In genomic region chr19:38977445-38978314, GRCh38 we compare ENCODE assay signal across 2 cellular contexts.
TF ChIP-seq lines count a peak whose summit lies in the region.

No MANE protein-coding gene starts in this region.

TF ChIP-seq in A549, 52 proteins besides CTCF, POLR2A, EP300 and RAD21:
- no peak for TF ChIP-seq ELK1 (IDR thresholded peaks at IDR 0.05; ENCODE audit: low read depth, low read length)
- TF ChIP-seq HDAC2 (IDR thresholded peaks at IDR 0.05), result no peak
- TF ChIP-seq RNF2 (IDR thresholded peaks at IDR 0.05; ENCODE audit: borderline replicate concordance, low read depth), result no peak
- no peak for TF ChIP-seq JUN (IDR thresholded peaks at IDR 0.05)
- no peak for TF ChIP-seq HOXB5 (CRISPR knock-in tag; IDR thresholded peaks at IDR 0.05)
- TF ChIP-seq ESRRA (IDR thresholded peaks at IDR 0.05; ENCODE audit: borderline replicate concordance, low read length), result no peak
- no peak for TF ChIP-seq HOXB13 (CRISPR knock-in tag; IDR thresholded peaks at IDR 0.05; ENCODE audit: low read depth)
- TF ChIP-seq REST (IDR thresholded peaks at IDR 0.05), result no peak
- no peak for TF ChIP-seq HEYL (CRISPR knock-in tag; IDR thresholded peaks at IDR 0.05)
- no peak for TF ChIP-seq NPAS2 (CRISPR knock-in tag; IDR thresholded peaks at IDR 0.05; ENCODE audit: borderline replicate concordance)
- no peak for TF ChIP-seq RCOR1 (IDR thresholded peaks at IDR 0.05; ENCODE audit: low read depth, low read length)
- TF ChIP-seq BCL3 (IDR thresholded peaks at IDR 0.05), result no peak
- no peak for TF ChIP-seq ZSCAN20 (CRISPR knock-in tag; IDR thresholded peaks at IDR 0.05)
- TF ChIP-seq ZFP36 (IDR thresholded peaks at IDR 0.05; ENCODE audit: borderline replicate concordance, partially characterized antibody), result no peak

TF ChIP-seq in endothelial cell of umbilical vein, 7 proteins besides CTCF, POLR2A, EP300 and RAD21:
- no peak for TF ChIP-seq EZH2 (IDR thresholded peaks at IDR 0.05; ENCODE audit: borderline replicate concordance, low read depth, low read length, severe bottlenecking)
